In the genomic region with DNA sequence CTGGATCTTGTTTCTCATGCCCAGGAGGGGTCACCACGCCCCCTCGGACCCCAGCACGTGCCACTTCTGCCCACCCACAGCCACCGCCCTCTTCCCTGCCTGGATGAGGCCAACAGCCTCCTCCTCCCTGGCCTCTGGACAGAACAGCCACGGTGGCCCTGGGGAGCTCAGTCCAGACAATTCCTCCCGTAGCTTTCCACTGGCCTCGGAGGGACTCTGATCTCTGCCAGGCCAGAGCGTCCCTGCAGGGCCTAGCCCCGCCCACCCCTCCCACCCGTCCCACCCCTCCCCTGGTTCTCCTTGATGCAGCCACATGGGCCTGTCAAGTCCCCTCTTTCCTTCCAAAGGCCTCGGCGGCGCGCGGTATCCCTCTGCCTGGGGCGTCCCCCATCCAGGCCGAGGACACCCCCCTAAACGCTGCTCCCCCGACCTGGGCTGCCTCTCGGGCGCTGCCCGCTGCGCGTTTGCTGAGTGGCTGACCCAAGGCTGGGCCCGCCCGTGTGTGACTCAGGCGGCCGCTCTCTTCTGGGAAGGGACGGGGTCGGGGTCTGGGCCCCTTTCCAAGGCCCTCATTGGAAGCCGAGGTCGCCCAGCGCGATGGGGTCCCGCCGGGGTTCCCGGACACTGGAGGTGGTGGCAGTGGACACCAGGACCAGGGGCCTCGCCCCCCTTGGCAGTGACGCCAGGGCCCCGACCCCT, we compare ENCODE assay signal across 8 cellular contexts. TPM values are rescaled to one million over a fixed set of nuclear protein-coding genes. Genes with fewer than 3 reads are reported as not detected.
DNase-seq lines count a peak whose midpoint lies in the region; ATAC-seq and TF ChIP-seq lines count a peak whose summit lies in the region.

No MANE protein-coding gene starts in this region.

- no peak overlapping the region for H3K27ac ChIP-seq in Karpas-422 (ENCODE audit: low read length)

- H3K9me3 Mint-ChIP-seq in activated T-helper 1 cell treated with anti-CD3 and anti-CD28 coated beads, Interleukin-12 subunit alpha, Interleukin-12 subunit beta, Interleukin-2, Interleukin-4 antibody, amounts not matched to agents 30 ng/mL and 10 ng/mL and 1 ng/mL, durations not matched to agents 14 hours and 24 hours and 36 hours = no peaks in the 10 kb centered on the region
- no peaks in the 10 kb centered on the region for H3K9me3 Mint-ChIP-seq in naive B cell

- in situ Hi-C loops in Caki2 (cut with HindIII; ENCODE audit: low pct_unique_long_range_greater_than_20kb, low sequenced_read_pairs) = no loop called here

- no peaks in the 10 kb centered on the region for H3K27me3 Mint-ChIP-seq in activated T-helper 1 cell treated with anti-CD3 and anti-CD28 coated beads, Interleukin-12 subunit alpha, Interleukin-12 subunit beta, Interleukin-2, Interleukin-4 antibody, amounts not matched to agents 30 ng/mL and 10 ng/mL and 1 ng/mL, durations not matched to agents 14 hours and 24 hours and 36 hours (ENCODE audit: insufficient read depth)
- H3K27me3 Mint-ChIP-seq in naive B cell = no peaks in the 10 kb centered on the region

- H4K20me1 ChIP-seq in Karpas-422 (ENCODE audit: insufficient read depth, low read depth, low read length) = no peaks in the 10 kb centered on the region

- ATAC-seq in GM21367 (IDR thresholded peaks at IDR 0.05; ENCODE audit: unreplicated experiment) (peak; percentile 15), naive B cell (ENCODE audit: low read depth in 2 of 2) (peak; percentile 15), GM18873 (IDR thresholded peaks at IDR 0.05; ENCODE audit: low FRiP score, unreplicated experiment) (no peak)

- DNase-seq in Caki2 (ENCODE audit: low read depth) (peak; percentile 75), Karpas-422 (peak; percentile 60), fibroblast of the aortic adventitia (ENCODE audit: low read depth) (peak; percentile 59), naive B cell (peak; percentile 7), NCI-H1694 treated with DMSO at 0.1 percent for 48 hours (lab: John Stamatoyannopoulos, UW) (no peak)
- no peak for DNase-seq in activated T-helper 1 cell treated with anti-CD3 and anti-CD28 coated beads, Interleukin-12 subunit alpha, Interleukin-12 subunit beta, Interleukin-2, Interleukin-4 antibody, amounts not matched to agents 30 ng/mL and 10 ng/mL and 1 ng/mL, durations not matched to agents 14 hours and 24 hours and 36 hours (ENCODE audit: low spot score)

- H3K4me3 Mint-ChIP-seq in activated T-helper 1 cell treated with anti-CD3 and anti-CD28 coated beads, Interleukin-12 subunit alpha, Interleukin-12 subunit beta, Interleukin-2, Interleukin-4 antibody, amounts not matched to agents 30 ng/mL and 10 ng/mL and 1 ng/mL, durations not matched to agents 14 hours and 24 hours and 36 hours = peak overlapping the region; percentile 84
- H3K4me3 Mint-ChIP-seq in naive B cell = peak overlapping the region; percentile 68 to 91 (median 79)

- H3K4me2 ChIP-seq in Karpas-422 (ENCODE audit: low read depth, low read length, poor library complexity, severe bottlenecking) = peak overlapping the region; percentile 98

- peaks cover 26% of the 10 kb centered on the region for H3K4me1 Mint-ChIP-seq in activated T-helper 1 cell treated with anti-CD3 and anti-CD28 coated beads, Interleukin-12 subunit alpha, Interleukin-12 subunit beta, Interleukin-2, Interleukin-4 antibody, amounts not matched to agents 30 ng/mL and 10 ng/mL and 1 ng/mL, durations not matched to agents 14 hours and 24 hours and 36 hours (ENCODE audit: low read depth)
- peaks cover 27 to 50% (median 42%) of the 10 kb centered on the region in 3 donors for H3K4me1 Mint-ChIP-seq in naive B cell

- no peak overlapping the region for H3K27ac Mint-ChIP-seq in activated T-helper 1 cell treated with anti-CD3 and anti-CD28 coated beads, Interleukin-12 subunit alpha, Interleukin-12 subunit beta, Interleukin-2, Interleukin-4 antibody, amounts not matched to agents 30 ng/mL and 10 ng/mL and 1 ng/mL, durations not matched to agents 14 hours and 24 hours and 36 hours
- peak overlapping the region in 2 of 6 donors; percentile 38 to 73 for H3K27ac Mint-ChIP-seq in naive B cell

- intact Hi-C loops in activated T-helper 1 cell treated with anti-CD3 and anti-CD28 coated beads, Interleukin-12 subunit alpha, Interleukin-12 subunit beta, Interleukin-2, Interleukin-4 antibody, amounts not matched to agents 30 ng/mL and 10 ng/mL and 1 ng/mL, durations not matched to agents 14 hours and 24 hours and 36 hours (cut with micrococcal nuclease) = loop anchor here (1.0 kb wide), 6 partner anchors 14 to 255 kb away; partner anchors contain the start of genes POR and STYXL1

- H3K36me3 Mint-ChIP-seq in activated T-helper 1 cell treated with anti-CD3 and anti-CD28 coated beads, Interleukin-12 subunit alpha, Interleukin-12 subunit beta, Interleukin-2, Interleukin-4 antibody, amounts not matched to agents 30 ng/mL and 10 ng/mL and 1 ng/mL, durations not matched to agents 14 hours and 24 hours and 36 hours (ENCODE audit: low read depth) = peaks cover 20% of the 10 kb centered on the region
- no peaks in the 10 kb centered on the region for H3K36me3 Mint-ChIP-seq in naive B cell

- H3K4me1 ChIP-seq in Karpas-422 (ENCODE audit: low read length) = peaks cover 12% of the 10 kb centered on the region

- no peak for TF ChIP-seq CTCF in fibroblast of the aortic adventitia (IDR thresholded peaks at IDR 0.05; ENCODE audit: insufficient read depth, low read length)

- no peaks in the 10 kb centered on the region for H3K27me3 ChIP-seq in Karpas-422 (ENCODE audit: low read length)

- H3K9me3 ChIP-seq in Karpas-422 (ENCODE audit: low read length) = no peaks in the 10 kb centered on the region

- H3K79me2 ChIP-seq in Karpas-422 (ENCODE audit: low read length) = peaks cover 8% of the 10 kb centered on the region

- H3K9me2 ChIP-seq in Karpas-422 (replicated peaks; ENCODE audit: insufficient read depth, low read length) = no peaks in the 10 kb centered on the region

- H3K9ac ChIP-seq in Karpas-422 (ENCODE audit: low read length) = peak overlapping the region; percentile 85

- H3K4me3 ChIP-seq in Karpas-422 (ENCODE audit: low read length) (peak overlapping the region; percentile 98), fibroblast of the aortic adventitia (ENCODE audit: low read depth, low read length) (peak overlapping the region; percentile 82)

- peak overlapping the region; percentile 85 for H2AFZ ChIP-seq in Karpas-422 (ENCODE audit: low read length)

- no peaks in the 10 kb centered on the region for H3K36me3 ChIP-seq in Karpas-422 (ENCODE audit: insufficient read depth, low read length)

RNA-seq across cellular contexts. Expression of gene TMEM120A, which starts 0.6 kb away (rescaled TPM):
- 28.8 and 36.5 TPM in 2 replicates for total RNA-seq in Caki2 (2014; rRNA removed; shearing (Covaris generic); ENCODE audit: low replicate concordance)
- total RNA-seq in Karpas-422 (2014; rRNA removed; shearing (Covaris generic); ENCODE audit: low replicate concordance) = 32.8 and 35.6 TPM in 2 replicates
- 44.3 and 49.9 TPM in 2 replicates for total RNA-seq in activated T-helper 1 cell treated with anti-CD3 and anti-CD28 coated beads, Interleukin-12 subunit alpha, Interleukin-12 subunit beta, Interleukin-2, Interleukin-4 antibody, amounts not matched to agents 30 ng/mL and 10 ng/mL and 1 ng/mL, durations not matched to agents 14 hours and 24 hours and 36 hours
- total RNA-seq in fibroblast of the aortic adventitia (ENCODE audit: low replicate concordance) = 2.0 and 28.9 TPM in 2 replicates
- polyA plus RNA-seq in naive B cell (ENCODE audit: low read depth in 6 of 6) = 10 to 100 TPM; 31.7 to 37.2 (median 35.2) TPM

RNA-seq across cellular contexts. Expression of gene STYXL1, which starts 54.0 kb away (rescaled TPM):
- total RNA-seq in Caki2 (2014; rRNA removed; shearing (Covaris generic); ENCODE audit: low replicate concordance) = 118 and 129 TPM in 2 replicates
- total RNA-seq in Karpas-422 (2014; rRNA removed; shearing (Covaris generic); ENCODE audit: low replicate concordance) = 22.2 and 30.5 TPM in 2 replicates
- 35.3 and 38.7 TPM in 2 replicates for total RNA-seq in activated T-helper 1 cell treated with anti-CD3 and anti-CD28 coated beads, Interleukin-12 subunit alpha, Interleukin-12 subunit beta, Interleukin-2, Interleukin-4 antibody, amounts not matched to agents 30 ng/mL and 10 ng/mL and 1 ng/mL, durations not matched to agents 14 hours and 24 hours and 36 hours
- total RNA-seq in fibroblast of the aortic adventitia (ENCODE audit: low replicate concordance) = 22.2 and 33.2 TPM in 2 replicates
- 10 to 100 TPM; 61.3 to 89.8 (median 65.3) TPM for polyA plus RNA-seq in naive B cell (ENCODE audit: low read depth in 6 of 6)

RNA-seq across cellular contexts. Expression of gene MDH2, which starts 54.1 kb away (rescaled TPM):
- total RNA-seq in Caki2 (2014; rRNA removed; shearing (Covaris generic); ENCODE audit: low replicate concordance) = 127 and 221 TPM in 2 replicates
- 142 TPM in 2 replicates for total RNA-seq in Karpas-422 (2014; rRNA removed; shearing (Covaris generic); ENCODE audit: low replicate concordance)
- 249 and 292 TPM in 2 replicates for total RNA-seq in activated T-helper 1 cell treated with anti-CD3 and anti-CD28 coated beads, Interleukin-12 subunit alpha, Interleukin-12 subunit beta, Interleukin-2, Interleukin-4 antibody, amounts not matched to agents 30 ng/mL and 10 ng/mL and 1 ng/mL, durations not matched to agents 14 hours and 24 hours and 36 hours
- total RNA-seq in fibroblast of the aortic adventitia (ENCODE audit: low replicate concordance) = 38.3 and 43.8 TPM in 2 replicates
- polyA plus RNA-seq in naive B cell (ENCODE audit: low read depth in 6 of 6) = 100 to 1,000 TPM; 128 to 211 (median 147) TPM

Comparison
In these comparisons a context has a peak if more than half of its experiments do, and no peak if none do; other contexts are left out.
1. DNase-seq: peak in Caki2 (single experiment), Karpas-422 (single experiment), fibroblast of the aortic adventitia (single experiment) and naive B cell (single experiment); none in activated T-helper 1 cell treated with anti-CD3 and anti-CD28 coated beads, Interleukin-12 subunit alpha, Interleukin-12 subunit beta, Interleukin-2, Interleukin-4 antibody, amounts not matched to agents 30 ng/mL and 10 ng/mL and 1 ng/mL, durations not matched to agents 14 hours and 24 hours and 36 hours (single experiment) and NCI-H1694 treated with DMSO at 0.1 percent for 48 hours (single experiment).